In genomic region chr2:134181219-134181618, GRCh38 we compare ENCODE assay signal across 8 cellular contexts.
DNase-seq lines count a peak whose midpoint lies in the region; ATAC-seq and TF ChIP-seq lines count a peak whose summit lies in the region.

No MANE protein-coding gene starts in this region.

- DNase-seq in GM13976 (ENCODE audit: low spot score) (peak; percentile 44), RWPE1 (ENCODE audit: low spot score) (peak; percentile 38), foreskin keratinocyte (peak; percentile 77 to 90), coronary artery (ENCODE audit: low spot score) (no peak), superior temporal gyrus (ENCODE audit: extremely low spot score) (no peak), suprapubic skin (ENCODE audit: low spot score in 2 of 2) (no peak), adrenal gland (no peak)

- in situ Hi-C loops in GM13976 (cut with MboI; ENCODE audit: low sequenced_read_pairs, unreplicated experiment) = no loop called here

- no peak overlapping the region for H3K27ac ChIP-seq in RWPE1
- peak overlapping the region; percentile 5 for H3K27ac ChIP-seq in foreskin keratinocyte
- no peak overlapping the region for H3K27ac ChIP-seq in coronary artery
- H3K27ac ChIP-seq in suprapubic skin = no peak overlapping the region
- no peak overlapping the region for H3K27ac ChIP-seq in adrenal gland

- no peak overlapping the region for H3K4me3 ChIP-seq in coronary artery
- H3K4me3 ChIP-seq in suprapubic skin = no peak overlapping the region
- no peak overlapping the region for H3K4me3 ChIP-seq in adrenal gland

- H3K36me3 ChIP-seq in suprapubic skin (no peaks in the 10 kb centered on the region), adrenal gland (replicated peaks in 1 of 2) (no peaks in the 10 kb centered on the region)

- H3K27me3 ChIP-seq in foreskin keratinocyte (no peaks in the 10 kb centered on the region), suprapubic skin (no peaks in the 10 kb centered on the region), adrenal gland (no peaks in the 10 kb centered on the region)

- H3K4me1 ChIP-seq in foreskin keratinocyte = peaks cover 13% of the 10 kb centered on the region
- peaks cover 9% of the 10 kb centered on the region for H3K4me1 ChIP-seq in suprapubic skin
- peaks cover 0 to 19% of the 10 kb centered on the region in 2 donors for H3K4me1 ChIP-seq in adrenal gland (replicated peaks in 1 of 2)

- TF ChIP-seq CTCF in GM13976 (IDR thresholded peaks at IDR 0.05; ENCODE audit: borderline replicate concordance, control extremely low read depth, extremely low read depth, insufficient read depth, missing control alignments) (no peak), RWPE1 (conservative IDR thresholded peaks at IDR 0.05; ENCODE audit: low read depth) (no peak), foreskin keratinocyte (conservative IDR thresholded peaks at IDR 0.05) (peak; percentile 39), coronary artery (IDR thresholded peaks at IDR 0.05) (no peak), suprapubic skin (IDR thresholded peaks at IDR 0.05) (no peak), adrenal gland (IDR thresholded peaks at IDR 0.05) (no peak)

- CTCF ChIA-PET in RWPE1 (lab: Yijun Ruan, JAX) = interaction anchor here (0.6 kb wide), 1 partner anchor 217 kb away, joined by 3 read pairs; no protein-coding TSS in a partner anchor

- peak; percentile 50 for ATAC-seq in GM21786 (IDR thresholded peaks at IDR 0.05; ENCODE audit: unreplicated experiment)
- peak; percentile 76 for ATAC-seq in foreskin keratinocyte

- POLR2A ChIA-PET in RWPE1 (lab: Yijun Ruan, JAX; ENCODE audit: low non-redundant PET) = no interaction called here

- intact Hi-C loops in adrenal gland (cut with DNase I) = no loop called here

- no peaks in the 10 kb centered on the region for H3K9me3 ChIP-seq in suprapubic skin
- no peaks in the 10 kb centered on the region for H3K9me3 ChIP-seq in adrenal gland (replicated peaks in 1 of 3)

- TF ChIP-seq POLR2A in suprapubic skin (IDR thresholded peaks at IDR 0.05) (no peak), adrenal gland (IDR thresholded peaks at IDR 0.05) (no peak)

- TF ChIP-seq EP300 in suprapubic skin (IDR thresholded peaks at IDR 0.05) = no peak

- 53% methylated on average over 5 of the region's 5 CpGs for WGBS in suprapubic skin
- WGBS in adrenal gland, 4 donors = 78 to 92% (median 84%) methylated on average over 5 of the region's 5 CpGs

Comparison
In these comparisons a context has a peak if more than half of its experiments do, and no peak if none do; other contexts are left out.
1. DNase-seq: peak in GM13976 (single experiment), RWPE1 (single experiment) and foreskin keratinocyte (2 of 2); none in coronary artery (single experiment), superior temporal gyrus (single experiment), suprapubic skin (0 of 2) and adrenal gland (0 of 7).